ENCODE assay signal across 8 cellular contexts in the genomic region with DNA sequence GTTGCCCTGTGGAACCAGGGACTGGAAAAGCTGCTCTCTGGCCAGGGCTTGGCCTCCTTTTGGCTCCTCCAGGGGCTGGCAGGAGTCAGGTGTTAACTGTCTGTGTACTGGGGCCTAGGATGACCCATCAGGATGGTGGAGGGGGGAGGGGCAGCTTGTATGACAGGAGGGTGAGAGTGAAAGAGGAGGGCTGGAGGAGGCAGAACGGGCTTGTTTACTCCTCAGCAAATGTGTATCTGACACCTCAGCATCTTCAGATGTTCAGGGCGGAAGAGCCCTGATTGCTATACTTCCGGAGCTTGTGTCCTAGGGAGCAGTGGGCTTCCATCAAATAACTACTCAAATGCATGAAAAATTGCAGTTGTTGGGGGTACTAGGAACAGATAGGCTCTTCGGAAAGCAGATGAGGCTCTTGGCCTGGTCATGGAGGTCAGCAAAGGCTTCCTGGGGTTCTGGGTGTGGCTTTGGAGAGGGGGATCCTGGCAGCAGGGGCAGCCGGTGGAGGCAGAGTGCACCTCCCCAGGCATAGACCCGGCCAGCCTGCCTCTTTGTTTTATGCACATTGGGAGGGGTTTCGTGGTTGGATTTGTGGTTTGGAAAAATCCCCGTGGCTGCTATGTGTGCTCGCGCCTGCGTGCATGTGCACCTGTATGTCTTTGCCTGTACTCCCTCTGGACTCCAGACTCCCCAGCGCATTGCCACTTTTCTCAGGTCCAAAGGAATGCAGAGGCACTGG. TPM values are rescaled to one million over a fixed set of nuclear protein-coding genes. Genes with fewer than 3 reads are reported as not detected.
DNase-seq lines count a peak whose midpoint lies in the region; ATAC-seq and TF ChIP-seq lines count a peak whose summit lies in the region.
"Had no signal": no experiment of that assay in that cellular context is flagged by ENCODE, and none has a peak within 500 bp of the region (broad histone marks: within the 10 kb centered on the region; RNA-seq: fewer than 3 reads in every experiment).

No MANE protein-coding gene starts in this region.

- intact Hi-C loops in activated naive CD4-positive, alpha-beta T cell treated with anti-CD3 and anti-CD28 coated beads for 36 hours (cut with micrococcal nuclease), result loop anchor here (1.0 kb wide), 4 partner anchors 15 to 31 kb away; partner anchors contain the start of gene CD82
- intact Hi-C loops in vagina (cut with DNase I), result no loop called here

- peak overlapping the region; percentile 39 for H3K4me3 Mint-ChIP-seq in activated naive CD4-positive, alpha-beta T cell treated with anti-CD3 and anti-CD28 coated beads for 36 hours
- peak overlapping the region; percentile 20 to 84 (median 71) for H3K4me3 Mint-ChIP-seq in naive B cell

- H3K4me3 ChIP-seq in MG63 (no peak overlapping the region), vagina (no peak overlapping the region)

- H3K4me1 Mint-ChIP-seq in activated naive CD4-positive, alpha-beta T cell treated with anti-CD3 and anti-CD28 coated beads for 36 hours (ENCODE audit: low read depth), result peaks cover 81% of the 10 kb centered on the region
- H3K4me1 Mint-ChIP-seq in naive B cell, result peaks cover 68 to 100% (median 81%) of the 10 kb centered on the region in 3 donors

- DNase-seq in MG63, result peak; percentile 72
- DNase-seq in activated naive CD4-positive, alpha-beta T cell treated with anti-CD3 and anti-CD28 coated beads for 36 hours, result peak; percentile 89
- peak; percentile 72 for DNase-seq in naive B cell
- no peak for DNase-seq in vagina (ENCODE audit: extremely low spot score in 2 of 2)
- DNase-seq in NCI-H1105 treated with DMSO at 0.1 percent for 48 hours (lab: John Stamatoyannopoulos, UW), result no peak
- no peak for DNase-seq in cortex of kidney (lab: John Stamatoyannopoulos, UW)

- H3K27ac Mint-ChIP-seq in activated naive CD4-positive, alpha-beta T cell treated with anti-CD3 and anti-CD28 coated beads for 36 hours, result peak overlapping the region; percentile 88
- peak overlapping the region; percentile 96 to 100 (median 98) for H3K27ac Mint-ChIP-seq in naive B cell

- no peaks in the 10 kb centered on the region; the same call in none of the 2 replicates for H3K36me3 ChIP-seq in MG63
- H3K36me3 ChIP-seq in vagina, result no peaks in the 10 kb centered on the region

- ATAC-seq in GM21390 (IDR thresholded peaks at IDR 0.05; ENCODE audit: unreplicated experiment), result peak; percentile 45
- peak; percentile 63 to 68 for ATAC-seq in naive B cell (ENCODE audit: low read depth in 2 of 2)

- H3K9me3 Mint-ChIP-seq in activated naive CD4-positive, alpha-beta T cell treated with anti-CD3 and anti-CD28 coated beads for 36 hours, result no peaks in the 10 kb centered on the region
- H3K9me3 Mint-ChIP-seq in naive B cell, result no peaks in the 10 kb centered on the region

- H3K36me3 Mint-ChIP-seq in activated naive CD4-positive, alpha-beta T cell treated with anti-CD3 and anti-CD28 coated beads for 36 hours (ENCODE audit: low read depth), result peaks cover 32% of the 10 kb centered on the region
- H3K36me3 Mint-ChIP-seq in naive B cell, result peaks cover 4 to 9% of the 10 kb centered on the region in 2 donors

- H3K27me3 ChIP-seq in MG63 (no peaks in the 10 kb centered on the region), vagina (no peaks in the 10 kb centered on the region)

- no peak for TF ChIP-seq CTCF in vagina (IDR thresholded peaks at IDR 0.05)

- peaks cover 30% of the 10 kb centered on the region for H3K4me1 ChIP-seq in vagina
- H3K4me1 ChIP-seq: parathyroid adenoma had no signal

- CTCF ChIA-PET in activated naive CD4-positive, alpha-beta T cell treated with anti-CD3 and anti-CD28 coated beads for 36 hours (lab: Charles Lee), result interaction anchor here (0.6 to 2.1 kb wide), 8 partner anchors 15 to 480 kb away, joined by 3 to 10 read pairs (median 4); no protein-coding TSS in a partner anchor

- H3K27ac ChIP-seq in vagina, result peak overlapping the region; percentile 50
- H3K27ac ChIP-seq: parathyroid adenoma had no signal

- H3K27me3 Mint-ChIP-seq in activated naive CD4-positive, alpha-beta T cell treated with anti-CD3 and anti-CD28 coated beads for 36 hours (ENCODE audit: low read depth), result no peaks in the 10 kb centered on the region
- no peaks in the 10 kb centered on the region for H3K27me3 Mint-ChIP-seq in naive B cell

- H3K9me3 ChIP-seq in MG63, result no peaks in the 10 kb centered on the region
- H3K9me3 ChIP-seq in vagina, result no peaks in the 10 kb centered on the region

- TF ChIP-seq POLR2A in vagina (IDR thresholded peaks at IDR 0.05), result no peak

RNA-seq across cellular contexts. Expression of gene CD82, which starts 31.2 kb away (rescaled TPM):
- total RNA-seq in MG63 (2014; rRNA removed; shearing (Covaris generic); ENCODE audit: low replicate concordance), result 34.5 and 61.3 TPM in 2 replicates
- total RNA-seq in activated naive CD4-positive, alpha-beta T cell treated with anti-CD3 and anti-CD28 coated beads for 36 hours, result 100 to 1,000 TPM; 140 to 141 TPM
- 100 to 1,000 TPM; 146 to 292 (median 225) TPM for polyA plus RNA-seq in naive B cell (ENCODE audit: low read depth in 6 of 6)
- 91.6 TPM for total RNA-seq in vagina

Comparison
In these comparisons a context has a peak if more than half of its experiments do, and no peak if none do; other contexts are left out.
1. DNase-seq: peak in MG63 (single experiment), activated naive CD4-positive, alpha-beta T cell treated with anti-CD3 and anti-CD28 coated beads for 36 hours (single experiment) and naive B cell (single experiment); none in vagina (0 of 2), NCI-H1105 treated with DMSO at 0.1 percent for 48 hours (single experiment) and cortex of kidney (single experiment).